In the genomic region with DNA sequence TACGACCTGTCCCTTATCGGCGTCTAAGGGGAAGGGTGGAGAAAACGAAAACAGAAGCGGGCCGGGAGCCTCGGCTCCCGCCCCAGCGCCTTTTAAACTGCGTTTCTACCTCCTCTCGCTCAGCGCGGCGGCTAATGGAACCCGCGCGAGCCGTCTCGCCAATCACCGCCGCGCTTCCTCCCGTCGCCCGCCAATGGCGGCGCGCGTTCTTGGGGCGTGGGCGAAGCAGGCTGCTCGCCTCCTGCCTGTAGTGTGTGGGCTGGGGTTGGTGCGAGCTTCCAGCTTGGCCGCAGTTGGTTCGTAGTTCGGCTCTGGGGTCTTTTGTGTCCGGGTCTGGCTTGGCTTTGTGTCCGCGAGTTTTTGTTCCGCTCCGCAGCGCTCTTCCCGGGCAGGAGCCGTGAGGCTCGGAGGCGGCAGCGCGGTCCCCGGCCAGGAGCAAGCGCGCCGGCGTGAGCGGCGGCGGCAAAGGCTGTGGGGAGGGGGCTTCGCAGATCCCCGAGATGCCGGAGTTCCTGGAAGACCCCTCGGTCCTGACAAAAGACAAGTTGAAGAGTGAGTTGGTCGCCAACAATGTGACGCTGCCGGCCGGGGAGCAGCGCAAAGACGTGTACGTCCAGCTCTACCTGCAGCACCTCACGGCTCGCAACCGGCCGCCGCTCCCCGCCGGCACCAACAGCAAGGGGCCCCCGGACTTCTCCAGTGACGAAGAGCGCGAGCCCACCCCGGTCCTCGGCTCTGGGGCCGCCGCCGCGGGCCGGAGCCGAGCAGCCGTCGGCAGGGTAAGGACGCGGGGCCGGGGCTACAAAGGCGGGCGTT, we compare ENCODE assay signal across 8 cellular contexts. TPM values are rescaled to one million over a fixed set of nuclear protein-coding genes. Genes with fewer than 3 reads are reported as not detected.
DNase-seq lines count a peak whose midpoint lies in the region; ATAC-seq, FAIRE-seq and TF ChIP-seq lines count a peak whose summit lies in the region.

A gene with protein sequence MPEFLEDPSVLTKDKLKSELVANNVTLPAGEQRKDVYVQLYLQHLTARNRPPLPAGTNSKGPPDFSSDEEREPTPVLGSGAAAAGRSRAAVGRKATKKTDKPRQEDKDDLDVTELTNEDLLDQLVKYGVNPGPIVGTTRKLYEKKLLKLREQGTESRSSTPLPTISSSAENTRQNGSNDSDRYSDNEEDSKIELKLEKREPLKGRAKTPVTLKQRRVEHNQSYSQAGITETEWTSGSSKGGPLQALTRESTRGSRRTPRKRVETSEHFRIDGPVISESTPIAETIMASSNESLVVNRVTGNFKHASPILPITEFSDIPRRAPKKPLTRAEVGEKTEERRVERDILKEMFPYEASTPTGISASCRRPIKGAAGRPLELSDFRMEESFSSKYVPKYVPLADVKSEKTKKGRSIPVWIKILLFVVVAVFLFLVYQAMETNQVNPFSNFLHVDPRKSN (plus strand): TSS at position 223 of the 816 bp plus-strand sequence. CDS start 278 bp downstream, at position 501.

- peak; percentile 95 for TF ChIP-seq POLR2A in GM12892 (IDR thresholded peaks at IDR 0.05; ENCODE audit: low read depth, low read length)
- peak in 1 of 2 donors; percentile 96 for TF ChIP-seq POLR2A in thyroid gland (IDR thresholded peaks at IDR 0.05)

- intact Hi-C loops in head of caudate nucleus (cut with DNase I): loop anchor here (1.0 to 10.0 kb wide), 4 partner anchors 12 to 132 kb away; partner anchors contain the start of gene APAF1
- intact Hi-C loops in pancreas (cut with DNase I): loop anchor here in 1 of 3 donors (5.0 kb wide), 1 partner anchor 88 kb away; no protein-coding TSS in a partner anchor
- intact Hi-C loops in thyroid gland (cut with DNase I): loop anchor here (10.0 kb wide), 1 partner anchor 91 kb away; no protein-coding TSS in a partner anchor

- H3K36me3 ChIP-seq in pancreas (no peaks in the 10 kb centered on the region), thyroid gland (no peaks in the 10 kb centered on the region)

- DNase-seq in GM12892 (ENCODE audit: insufficient read length): peak; percentile 88
- DNase-seq in NCI-H1436 (lab: John Stamatoyannopoulos, UW): peak; percentile 88
- DNase-seq in SW480 (ENCODE audit: low spot score): peak; percentile 91
- DNase-seq in activated naive CD8-positive, alpha-beta T cell treated with anti-CD3 and anti-CD28 coated beads, Interleukin-2, amount 50 U/mL, for 16 hours (ENCODE audit: low read depth, low spot score): peak; percentile 89
- peak; percentile 76 to 96 (median 91) for DNase-seq in head of caudate nucleus
- peak; percentile 87 to 97 (median 92) for DNase-seq in pancreas
- DNase-seq in thyroid gland: peak; percentile 87 to 90

- H3K9me3 ChIP-seq in pancreas (no peaks in the 10 kb centered on the region), thyroid gland (no peaks in the 10 kb centered on the region)

- H3K4me3 ChIP-seq in pancreas (peak within 1 kb of the TSS; percentile 76 to 94 (median 82)), thyroid gland (replicated peaks in 1 of 3) (peak within 1 kb of the TSS; percentile 89 to 99 (median 97))

- peaks cover 0 to 24% (median 23%) of the 10 kb centered on the region in 3 donors for H3K4me1 ChIP-seq in pancreas
- peaks cover 14% of the 10 kb centered on the region in 2 donors for H3K4me1 ChIP-seq in thyroid gland

- TF ChIP-seq CTCF in pancreas (IDR thresholded peaks at IDR 0.05) (no peak), thyroid gland (IDR thresholded peaks at IDR 0.05) (no peak)

- WGBS in pancreas, 2 donors: 0% methylated on average over 62 to 93 of the region's 93 CpGs
- 0 to 1% methylated on average over 10 to 26 of the region's 93 CpGs for WGBS in thyroid gland, 2 donors

- H3K27ac ChIP-seq in pancreas: peak within 1 kb of the TSS; percentile 85 to 98 (median 92)
- H3K27ac ChIP-seq in thyroid gland: peak within 1 kb of the TSS; percentile 94 to 99 (median 96)

- no peaks in the 10 kb centered on the region for H3K27me3 ChIP-seq in pancreas
- no peaks in the 10 kb centered on the region for H3K27me3 ChIP-seq in thyroid gland

- ATAC-seq in HG02840 (IDR thresholded peaks at IDR 0.05; ENCODE audit: low FRiP score, unreplicated experiment) (peak; percentile 83), pancreas (peak; percentile 95 to 99 (median 98))

- FAIRE-seq in GM12892 (lab: Jason Lieb, UNC) (peak; percentile 98), pancreas (lab: Jason Lieb, UNC) (no peak)

RNA-seq across cellular contexts. Expression of the gene that starts here (rescaled TPM):
- polyA plus RNA-seq in GM12892 (2012; ENCODE audit: missing spikeins): 124 TPM
- total RNA-seq in pancreas (10 to 100 TPM; 26.7 to 49.2 (median 32.9) TPM), thyroid gland (10 to 100 TPM; 47.3 to 57.6 (median 55.6) TPM)
- polyA plus RNA-seq in pancreas: 10 to 100 TPM; 13.7 to 17.8 TPM

Comparison
In these comparisons a context has a peak if more than half of its experiments do, and no peak if none do; other contexts are left out.
1. Peak in every context shown above with its lines: DNase-seq, ATAC-seq, H3K4me3 ChIP-seq and H3K27ac ChIP-seq.